ENCODE assay signal across 8 cellular contexts in genomic region chr7:151088856-151089699, GRCh38. TPM values are rescaled to one million over a fixed set of nuclear protein-coding genes. Genes with fewer than 3 reads are reported as not detected.
A peak's percentile ranks its signal among the peaks of the same experiment; 100 is the strongest.
DNase-seq lines count a peak whose midpoint lies in the region; ATAC-seq and TF ChIP-seq lines count a peak whose summit lies in the region.

No MANE protein-coding gene starts in this region.

- BruUV-seq in MCF 10A (replicated peaks; lab: Mats Ljungman, UMichigan), result no TSS peak

- H3K4me3 ChIP-seq in BE2C (ENCODE audit: low read depth, low read length) (peak overlapping the region; percentile 94), skeletal muscle satellite cell (ENCODE audit: low read length) (peak overlapping the region; percentile 88)

- DNase-seq in BE2C (peak; percentile 74), MCF 10A (ENCODE audit: unreplicated experiment) (peak; percentile 38), islet precursor cell (peak; percentile 93), SK-N-DZ (ENCODE audit: low spot score) (no peak)

- no peaks in the 10 kb centered on the region for H3K36me3 Mint-ChIP-seq in IgD-negative memory B cell
- peaks cover 11% of the 10 kb centered on the region for H3K36me3 Mint-ChIP-seq in MCF 10A (ENCODE audit: insufficient read depth, unreplicated experiment)

- H3K9ac ChIP-seq in skeletal muscle satellite cell (ENCODE audit: low read depth, low read length), result peak overlapping the region; percentile 90

- POLR2A ChIA-PET in MCF 10A (lab: Yijun Ruan, JAX), result interaction anchor here (0.7 to 10.0 kb wide), 7 partner anchors 22 to 1951 kb away, joined by 3 to 151 read pairs (median 9); partner anchors contain the start of genes ABCB8, ABCF2, CDK5 and REPIN1

- no peaks in the 10 kb centered on the region for H3K9me3 ChIP-seq in BE2C
- no peaks in the 10 kb centered on the region for H3K9me3 ChIP-seq in skeletal muscle satellite cell (replicated peaks; ENCODE audit: low read length)

- H3K27me3 Mint-ChIP-seq in IgD-negative memory B cell (no peaks in the 10 kb centered on the region), MCF 10A (ENCODE audit: insufficient read depth, unreplicated experiment) (no peaks in the 10 kb centered on the region)

- H3K4me1 ChIP-seq in BE2C (peaks cover 18% of the 10 kb centered on the region), skeletal muscle satellite cell (ENCODE audit: control insufficient read depth, insufficient read depth, low read length) (peaks cover 34% of the 10 kb centered on the region)

- ATAC-seq in HG02763 (IDR thresholded peaks at IDR 0.05; ENCODE audit: unreplicated experiment) (no peak), HG03196 (IDR thresholded peaks at IDR 0.05; ENCODE audit: unreplicated experiment) (no peak)

- H3K4me1 Mint-ChIP-seq in IgD-negative memory B cell (peaks cover 6 to 19% (median 18%) of the 10 kb centered on the region in 3 donors), MCF 10A (ENCODE audit: insufficient read depth, unreplicated experiment) (peaks cover 34% of the 10 kb centered on the region)

- H3K27ac Mint-ChIP-seq in IgD-negative memory B cell (peak overlapping the region; percentile 61 to 87 (median 67)), MCF 10A (ENCODE audit: low read depth, unreplicated experiment) (peak overlapping the region; percentile 88)

- H3K4me3 Mint-ChIP-seq in IgD-negative memory B cell, result peak overlapping the region; percentile 56 to 85 (median 70)
- peak overlapping the region; percentile 77 for H3K4me3 Mint-ChIP-seq in MCF 10A (ENCODE audit: unreplicated experiment)

- H3K36me3 ChIP-seq in BE2C, result peaks cover 44% of the 10 kb centered on the region
- peaks cover 16% of the 10 kb centered on the region for H3K36me3 ChIP-seq in skeletal muscle satellite cell (ENCODE audit: insufficient read depth, low read length)

- peak overlapping the region; percentile 100 for H3K4me2 ChIP-seq in skeletal muscle satellite cell (ENCODE audit: low read length)

- no peaks in the 10 kb centered on the region for H3K9me3 Mint-ChIP-seq in IgD-negative memory B cell
- H3K9me3 Mint-ChIP-seq in MCF 10A (ENCODE audit: unreplicated experiment), result no peaks in the 10 kb centered on the region

- CTCF ChIA-PET in MCF 10A (lab: Yijun Ruan, JAX), result interaction anchor here (0.6 to 15.0 kb wide), 9 partner anchors 8 to 1860 kb away, joined by 3 to 315 read pairs (median 3); no protein-coding TSS in a partner anchor

- intact Hi-C loops in MCF 10A (cut with micrococcal nuclease), result loop anchor here (1.0 to 2.0 kb wide), 2 partner anchors 22 to 60 kb away; partner anchors contain the start of gene ABCB8

- H3K27me3 ChIP-seq in BE2C, result no peaks in the 10 kb centered on the region
- H3K27me3 ChIP-seq in skeletal muscle satellite cell (ENCODE audit: control insufficient read depth, insufficient read depth, low read length), result no peaks in the 10 kb centered on the region

- TF ChIP-seq CTCF in BE2C (IDR thresholded peaks at IDR 0.05; ENCODE audit: low read depth, low read length) (no peak), MCF 10A (IDR thresholded peaks at IDR 0.05; ENCODE audit: unreplicated experiment) (no peak)

RNA-seq across cellular contexts. Expression of gene AGAP3, which starts 2.8 kb away (rescaled TPM):
- polyA plus RNA-seq in BE2C (2012; ENCODE audit: insufficient read depth, insufficient read length, low read depth), result 220 TPM
- 3.5 TPM for polyA plus RNA-seq in IgD-negative memory B cell
- total RNA-seq in MCF 10A (2022), result 95.6 and 138 TPM in 2 replicates
- total RNA-seq in skeletal muscle satellite cell (2012; rRNA removed), result 60.1 and 66.2 TPM in 2 replicates
- 80.0 and 92.9 TPM in 2 replicates for polyA plus RNA-seq in SK-N-DZ (2014; cell fraction: cytosol; rRNA removed)
- 195 and 220 TPM in 2 replicates for polyA plus RNA-seq in SK-N-DZ (2014; cell fraction: nucleus; rRNA removed)

RNA-seq across cellular contexts. Expression of gene TMUB1, which starts 5.8 kb away (rescaled TPM):
- 203 TPM for polyA plus RNA-seq in BE2C (2012; ENCODE audit: insufficient read depth, insufficient read length, low read depth)
- 72.6 TPM for polyA plus RNA-seq in IgD-negative memory B cell
- 25.7 and 30.1 TPM in 2 replicates for total RNA-seq in MCF 10A (2022)
- 18.8 and 25.1 TPM in 2 replicates for total RNA-seq in skeletal muscle satellite cell (2012; rRNA removed)
- polyA plus RNA-seq in SK-N-DZ (2014; cell fraction: cytosol; rRNA removed), result 52.2 and 58.3 TPM in 2 replicates
- 59.4 and 92.4 TPM in 2 replicates for polyA plus RNA-seq in SK-N-DZ (2014; cell fraction: nucleus; rRNA removed)

RNA-seq across cellular contexts. Expression of gene FASTK, which starts 8.5 kb away (rescaled TPM):
- 267 TPM for polyA plus RNA-seq in BE2C (2012; ENCODE audit: insufficient read depth, insufficient read length, low read depth)
- 55.4 TPM for polyA plus RNA-seq in IgD-negative memory B cell
- 79.3 and 83.6 TPM in 2 replicates for total RNA-seq in MCF 10A (2022)
- total RNA-seq in skeletal muscle satellite cell (2012; rRNA removed), result 58.3 and 85.2 TPM in 2 replicates
- polyA plus RNA-seq in SK-N-DZ (2014; cell fraction: cytosol; rRNA removed), result 55.5 and 82.6 TPM in 2 replicates
- 652 and 657 TPM in 2 replicates for polyA plus RNA-seq in SK-N-DZ (2014; cell fraction: nucleus; rRNA removed)

RNA-seq across cellular contexts. Expression of gene SLC4A2, which starts 29.7 kb away (rescaled TPM):
- polyA plus RNA-seq in BE2C (2012; ENCODE audit: insufficient read depth, insufficient read length, low read depth), result 621 TPM
- polyA plus RNA-seq in IgD-negative memory B cell, result 17.8 TPM
- total RNA-seq in MCF 10A (2022), result 112 and 114 TPM in 2 replicates
- total RNA-seq in skeletal muscle satellite cell (2012; rRNA removed), result 54.8 and 77.8 TPM in 2 replicates
- polyA plus RNA-seq in SK-N-DZ (2014; cell fraction: cytosol; rRNA removed), result 69.8 and 71.2 TPM in 2 replicates
- polyA plus RNA-seq in SK-N-DZ (2014; cell fraction: nucleus; rRNA removed), result 202 and 231 TPM in 2 replicates

RNA-seq across cellular contexts. Expression of gene CDK5, which starts 31.4 kb away (rescaled TPM):
- 56.3 TPM for polyA plus RNA-seq in BE2C (2012; ENCODE audit: insufficient read depth, insufficient read length, low read depth)
- 11.4 TPM for polyA plus RNA-seq in IgD-negative memory B cell
- total RNA-seq in MCF 10A (2022), result 11.8 and 12.2 TPM in 2 replicates
- total RNA-seq in skeletal muscle satellite cell (2012; rRNA removed), result 15.7 and 18.1 TPM in 2 replicates
- polyA plus RNA-seq in SK-N-DZ (2014; cell fraction: cytosol; rRNA removed), result 49.6 and 52.8 TPM in 2 replicates
- 29.4 and 30.2 TPM in 2 replicates for polyA plus RNA-seq in SK-N-DZ (2014; cell fraction: nucleus; rRNA removed)
